ENCODE assay signal across 19 cellular contexts in genomic region chr1:74775735-74776134, GRCh38.
"Had no signal": no experiment of that assay in that cellular context is flagged by ENCODE, and none has a peak within 500 bp of the region (broad histone marks: within the 10 kb centered on the region; RNA-seq: fewer than 3 reads in every experiment).

No MANE protein-coding gene starts in this region.

- H3K9me3 ChIP-seq: thyroid gland had no signal

- H3K27me3 ChIP-seq: brain microvascular endothelial cell, thyroid gland had no signal

- DNase-seq: activated B cell treated with CpG ODN at 0.5 μM for 24 hours; activated CD4-positive, alpha-beta T cell treated with anti-CD3 and anti-CD28 coated beads, Interleukin-2, amount 10 ng/mL, durations not matched to agents 24 days and 14 days; activated CD8-positive, alpha-beta memory T cell treated with anti-CD3 and anti-CD28 coated beads, Interleukin-2, amount 50 U/mL, for 4 hours; activated CD8-positive, alpha-beta T cell treated with anti-CD3 and anti-CD28 coated beads, Interleukin-2, amount 10 ng/mL, durations not matched to agents 7 days and 5 days; activated gamma-delta T cell treated with Interleukin-2 at 50 U/mL for 16 hours; activated T-cell treated with anti-CD3 and anti-CD28 coated beads, Interleukin-2, amount 50 U/mL, for 48 hours; amygdala; brain microvascular endothelial cell; effector memory CD4-positive, alpha-beta T cell; foreskin melanocyte; immature natural killer cell; mesendoderm; natural killer cell; nucleus accumbens; posterior cingulate gyrus; stimulated activated CD4-positive, alpha-beta T cell treated with anti-CD3 and anti-CD28 coated beads, Interleukin-2, amount 100 ng/mL, for 48 hours; stimulated activated naive B cell treated with anti-CD40 and anti-IgM and Interleukin-4, amounts not matched to agents 10 μg/mL and 1 μg/mL and 100 μg/mL, for 72 hours; thyroid gland had no signal

- FAIRE-seq: TTC549 had no signal

- H3K4me3 ChIP-seq: thyroid gland had no signal

- H3K36me3 ChIP-seq: brain microvascular endothelial cell, thyroid gland had no signal

- H3K4me1 ChIP-seq: thyroid gland had no signal

- H3K27ac ChIP-seq: brain microvascular endothelial cell, thyroid gland had no signal
